11 cellular contexts compared by ENCODE assay signal in genomic region chr11:100929377-100929776, GRCh38.
DNase-seq lines count a peak whose midpoint lies in the region; ATAC-seq, FAIRE-seq and TF ChIP-seq lines count a peak whose summit lies in the region.
"Had no signal": no experiment of that assay in that cellular context is flagged by ENCODE, and none has a peak within 500 bp of the region (broad histone marks: within the 10 kb centered on the region; RNA-seq: fewer than 3 reads in every experiment).

No MANE protein-coding gene starts in this region.

- H3K9me3 ChIP-seq in upper lobe of right lung (no peaks in the 10 kb centered on the region), ovary (no peaks in the 10 kb centered on the region)

- DNase-seq in H54 (ENCODE audit: insufficient read length, low spot score) (no peak), epithelial cell of esophagus (ENCODE audit: low read depth) (peak; percentile 9), upper lobe of right lung (no peak), NCI-H2227 (lab: John Stamatoyannopoulos, UW; ENCODE audit: unreplicated experiment) (no peak), ovary (no peak), NK-92 (lab: John Stamatoyannopoulos, UW; ENCODE audit: unreplicated experiment) (no peak)
- DNase-seq: foreskin melanocyte; GOT3; stimulated activated CD4-positive, alpha-beta T cell treated with anti-CD3 and anti-CD28 coated beads, Interleukin-4, amount 100 ng/mL, for 4 hours had no signal

- FAIRE-seq in H54 (lab: Jason Lieb, UNC) = peak; percentile 20

- H3K27ac ChIP-seq in upper lobe of right lung = no peak overlapping the region
- H3K27ac ChIP-seq in ovary = no peak overlapping the region

- TF ChIP-seq EP300 in ovary (IDR thresholded peaks at IDR 0.05) = no peak

- H3K4me3 ChIP-seq in epithelial cell of esophagus (ENCODE audit: low read length) (no peak overlapping the region), upper lobe of right lung (no peak overlapping the region), ovary (no peak overlapping the region)

- ATAC-seq in GM18517 (IDR thresholded peaks at IDR 0.05; ENCODE audit: unreplicated experiment) (peak; percentile 63), HG03565 (IDR thresholded peaks at IDR 0.05; ENCODE audit: unreplicated experiment) (peak; percentile 56), upper lobe of right lung (no peak)

- 36 to 54% (median 51%) methylated on average over 3 of the region's 3 CpGs for WGBS in ovary, 3 donors

- no peaks in the 10 kb centered on the region for H3K36me3 ChIP-seq in upper lobe of right lung
- no peaks in the 10 kb centered on the region for H3K36me3 ChIP-seq in ovary

- H3K27me3 ChIP-seq in upper lobe of right lung = no peaks in the 10 kb centered on the region
- H3K27me3 ChIP-seq in ovary = no peaks in the 10 kb centered on the region

- TF ChIP-seq POLR2A in H54 (IDR thresholded peaks at IDR 0.05; ENCODE audit: low read depth, low read length) = no peak
- no peak for TF ChIP-seq POLR2A in ovary (IDR thresholded peaks at IDR 0.05)

- H3K4me1 ChIP-seq in upper lobe of right lung (no peaks in the 10 kb centered on the region), ovary (ENCODE audit: insufficient read depth) (no peaks in the 10 kb centered on the region)

- no peak for TF ChIP-seq CTCF in epithelial cell of esophagus (IDR thresholded peaks at IDR 0.05; ENCODE audit: insufficient read depth, low read depth, low read length, missing control alignments)
- TF ChIP-seq CTCF in upper lobe of right lung (IDR thresholded peaks at IDR 0.05) = no peak
- no peak for TF ChIP-seq CTCF in ovary (IDR thresholded peaks at IDR 0.05)

- intact Hi-C loops in upper lobe of right lung (cut with DNase I) (no loop called here), ovary (cut with DNase I) (loop anchor here in 1 of 4 donors (5.0 kb wide), 1 partner anchor 242 kb away; the partner anchor contains the start of gene ARHGAP42)
